In the genomic region with DNA sequence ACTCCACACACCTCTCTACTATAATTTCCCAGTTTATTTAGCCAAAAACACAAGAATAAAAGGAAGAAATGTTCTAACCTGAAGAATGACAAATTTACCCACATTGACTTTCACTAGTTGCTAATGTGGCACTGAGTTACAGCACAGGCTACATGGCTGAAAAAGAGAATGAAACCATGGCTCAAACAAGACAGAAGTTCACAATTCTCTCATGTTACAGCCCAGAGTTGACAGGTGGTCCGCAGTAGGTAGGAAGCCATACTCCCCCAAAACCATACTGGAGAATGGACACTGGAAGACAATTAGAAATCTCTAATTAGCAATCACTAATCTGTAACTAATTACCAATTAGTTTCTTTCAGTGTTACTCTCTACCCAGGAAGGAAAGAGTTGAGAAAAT, we compare ENCODE assay signal across 1 cellular context.
TF ChIP-seq lines count a peak whose summit lies in the region.

No MANE protein-coding gene starts in this region.

TF ChIP-seq in GM12878, 131 proteins besides CTCF, POLR2A, EP300 and RAD21:
- no peak for TF ChIP-seq E2F8 (IDR thresholded peaks at IDR 0.05; ENCODE audit: low read depth, partially characterized antibody)
- peak; percentile 39 for TF ChIP-seq MTA2 (IDR thresholded peaks at IDR 0.05; ENCODE audit: low read depth)
